1 cellular context compared by ENCODE assay signal in genomic region chr17:45277216-45277849, GRCh38.
A peak's percentile ranks its signal among the peaks of the same experiment; 100 is the strongest.
TF ChIP-seq lines count a peak whose summit lies in the region.

No MANE protein-coding gene starts in this region.

TF ChIP-seq in HepG2, 621 proteins besides CTCF, POLR2A, EP300 and RAD21 (continued from another document and continues in another):
- TF ChIP-seq FOXA1 (IDR thresholded peaks at IDR 0.05) (no peak), FOXA1 (CRISPR knock-in tag; IDR thresholded peaks at IDR 0.05) (no peak), GATAD1 (CRISPR knock-in tag; IDR thresholded peaks at IDR 0.05) (no peak), ZNF460 (CRISPR knock-in tag; IDR thresholded peaks at IDR 0.05; ENCODE audit: borderline replicate concordance) (no peak), ZFP90 (CRISPR knock-in tag; IDR thresholded peaks at IDR 0.05; ENCODE audit: borderline replicate concordance) (no peak; the same call in 1 of the 2 replicates), SMAD3 (CRISPR knock-in tag; IDR thresholded peaks at IDR 0.05) (peak; percentile 68; the same call in 1 of the 2 replicates), ZXDC (CRISPR knock-in tag; IDR thresholded peaks at IDR 0.05) (no peak), ZFP91 (CRISPR knock-in tag; IDR thresholded peaks at IDR 0.05; ENCODE audit: borderline replicate concordance) (no peak), HNRNPL (IDR thresholded peaks at IDR 0.05; ENCODE audit: low read depth, low read length) (no peak), GABPB1 (CRISPR knock-in tag; IDR thresholded peaks at IDR 0.05) (no peak; the same call in 1 of the 2 replicates), ATF7 (IDR thresholded peaks at IDR 0.05) (no peak), ATF7 (CRISPR knock-in tag; IDR thresholded peaks at IDR 0.05) (no peak), ZNF34 (CRISPR knock-in tag; IDR thresholded peaks at IDR 0.05; ENCODE audit: borderline replicate concordance) (no peak), MYC (CRISPR knock-in tag; IDR thresholded peaks at IDR 0.05; ENCODE audit: borderline replicate concordance) (no peak), MXD3 (CRISPR knock-in tag; IDR thresholded peaks at IDR 0.05) (no peak), SIX1 (CRISPR knock-in tag; IDR thresholded peaks at IDR 0.05; ENCODE audit: borderline replicate concordance) (0 out of 2 replicates have a peak, but pooled peaks have one; percentile 20), ZNF263 (CRISPR knock-in tag; IDR thresholded peaks at IDR 0.05) (0 out of 2 replicates have a peak, but pooled peaks have one; percentile 52), RXRB (CRISPR knock-in tag; IDR thresholded peaks at IDR 0.05; ENCODE audit: borderline replicate concordance) (no peak), RERE (CRISPR knock-in tag; IDR thresholded peaks at IDR 0.05; ENCODE audit: low read depth) (no peak), ZNF281 (CRISPR knock-in tag; IDR thresholded peaks at IDR 0.05; ENCODE audit: borderline replicate concordance) (no peak), SNAI1 (CRISPR knock-in tag; IDR thresholded peaks at IDR 0.05; ENCODE audit: borderline replicate concordance) (no peak), ZNF776 (CRISPR knock-in tag; IDR thresholded peaks at IDR 0.05) (no peak), ZNF670 (CRISPR knock-in tag; IDR thresholded peaks at IDR 0.05; ENCODE audit: borderline replicate concordance) (no peak), ATF4 (CRISPR knock-in tag; IDR thresholded peaks at IDR 0.05) (no peak), GTF2F1 (IDR thresholded peaks at IDR 0.05; ENCODE audit: low read length) (no peak), ATAD3A (CRISPR knock-in tag; IDR thresholded peaks at IDR 0.05) (no peak), ZNF24 (IDR thresholded peaks at IDR 0.05) (no peak), HMG20A (CRISPR knock-in tag; IDR thresholded peaks at IDR 0.05; ENCODE audit: borderline replicate concordance) (no peak), MAFF (IDR thresholded peaks at IDR 0.05; ENCODE audit: low read depth, low read length) (peak; percentile 100), ZNF276 (CRISPR knock-in tag; IDR thresholded peaks at IDR 0.05; ENCODE audit: low read depth) (no peak), ZNF703 (CRISPR knock-in tag; IDR thresholded peaks at IDR 0.05; ENCODE audit: borderline replicate concordance) (no peak), PBX2 (CRISPR knock-in tag; IDR thresholded peaks at IDR 0.05) (no peak)
- TF ChIP-seq, protein P1, sequence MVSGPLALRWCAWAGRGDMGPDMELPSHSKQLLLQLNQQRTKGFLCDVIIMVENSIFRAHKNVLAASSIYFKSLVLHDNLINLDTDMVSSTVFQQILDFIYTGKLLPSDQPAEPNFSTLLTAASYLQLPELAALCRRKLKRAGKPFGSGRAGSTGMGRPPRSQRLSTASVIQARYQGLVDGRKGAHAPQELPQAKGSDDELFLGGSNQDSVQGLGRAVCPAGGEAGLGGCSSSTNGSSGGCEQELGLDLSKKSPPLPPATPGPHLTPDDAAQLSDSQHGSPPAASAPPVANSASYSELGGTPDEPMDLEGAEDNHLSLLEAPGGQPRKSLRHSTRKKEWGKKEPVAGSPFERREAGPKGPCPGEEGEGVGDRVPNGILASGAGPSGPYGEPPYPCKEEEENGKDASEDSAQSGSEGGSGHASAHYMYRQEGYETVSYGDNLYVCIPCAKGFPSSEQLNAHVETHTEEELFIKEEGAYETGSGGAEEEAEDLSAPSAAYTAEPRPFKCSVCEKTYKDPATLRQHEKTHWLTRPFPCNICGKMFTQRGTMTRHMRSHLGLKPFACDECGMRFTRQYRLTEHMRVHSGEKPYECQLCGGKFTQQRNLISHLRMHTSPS (CRISPR knock-in tag; IDR thresholded peaks at IDR 0.05; ENCODE audit: low read depth): no peak
- TF ChIP-seq, protein P2, sequence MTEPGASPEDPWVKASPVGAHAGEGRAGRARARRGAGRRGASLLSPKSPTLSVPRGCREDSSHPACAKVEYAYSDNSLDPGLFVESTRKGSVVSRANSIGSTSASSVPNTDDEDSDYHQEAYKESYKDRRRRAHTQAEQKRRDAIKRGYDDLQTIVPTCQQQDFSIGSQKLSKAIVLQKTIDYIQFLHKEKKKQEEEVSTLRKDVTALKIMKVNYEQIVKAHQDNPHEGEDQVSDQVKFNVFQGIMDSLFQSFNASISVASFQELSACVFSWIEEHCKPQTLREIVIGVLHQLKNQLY (CRISPR knock-in tag; IDR thresholded peaks at IDR 0.05): no peak
- TF ChIP-seq, protein P3, sequence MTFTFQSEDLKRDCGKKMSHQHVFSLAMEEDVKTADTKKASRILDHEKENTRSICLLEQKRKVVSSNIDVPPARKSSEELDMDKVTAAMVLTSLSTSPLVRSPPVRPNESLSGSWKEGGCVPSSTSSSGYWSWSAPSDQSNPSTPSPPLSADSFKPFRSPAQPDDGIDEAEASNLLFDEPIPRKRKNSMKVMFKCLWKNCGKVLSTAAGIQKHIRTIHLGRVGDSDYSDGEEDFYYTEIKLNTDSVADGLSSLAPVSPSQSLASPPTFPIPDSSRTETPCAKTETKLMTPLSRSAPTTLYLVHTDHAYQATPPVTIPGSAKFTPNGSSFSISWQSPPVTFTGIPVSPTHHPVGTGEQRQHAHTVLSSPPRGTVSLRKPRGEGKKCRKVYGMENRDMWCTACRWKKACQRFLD (CRISPR knock-in tag; IDR thresholded peaks at IDR 0.05; ENCODE audit: borderline replicate concordance): no peak
